Comparison of ENCODE assay signal across 26 cellular contexts in the genomic region with DNA sequence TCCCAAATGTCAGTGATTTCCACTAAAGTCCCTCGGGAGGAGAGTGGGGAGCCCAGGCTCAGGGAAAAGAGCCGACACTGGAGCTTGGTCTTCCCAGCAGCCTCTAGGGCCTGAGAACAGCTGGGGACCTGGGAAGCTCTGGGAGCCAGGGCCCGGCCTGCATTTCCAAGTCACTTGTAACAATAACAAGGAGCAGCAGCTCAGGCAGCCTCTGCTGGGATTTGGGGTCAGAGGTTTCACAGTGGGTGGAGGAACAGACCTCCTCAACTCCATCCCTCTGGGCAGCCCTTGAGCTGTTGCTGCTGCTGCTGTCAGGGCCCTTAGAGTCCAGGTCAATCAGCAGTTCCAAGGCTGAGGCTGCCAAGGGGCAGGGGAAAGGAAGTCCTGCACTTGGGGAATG. TPM values are rescaled to one million over a fixed set of nuclear protein-coding genes. Genes with fewer than 3 reads are reported as not detected.
DNase-seq lines count a peak whose midpoint lies in the region; ATAC-seq and TF ChIP-seq lines count a peak whose summit lies in the region.
"Had no signal": no experiment of that assay in that cellular context is flagged by ENCODE, and none has a peak within 500 bp of the region (broad histone marks: within the 10 kb centered on the region; RNA-seq: fewer than 3 reads in every experiment).

No MANE protein-coding gene starts in this region.

- no peak overlapping the region for H3K9ac ChIP-seq in liver (ENCODE audit: low read depth in 1 of 2, low read length in 2 of 2)

- H3K36me3 ChIP-seq in liver (ENCODE audit: control insufficient read depth in 4 of 4, insufficient read depth in 3 of 4, low read depth in 1 of 4, low read length in 3 of 4) = no peaks in the 10 kb centered on the region
- no peaks in the 10 kb centered on the region for H3K36me3 ChIP-seq in right lobe of liver
- no peaks in the 10 kb centered on the region for H3K36me3 ChIP-seq in heart right ventricle
- no peaks in the 10 kb centered on the region for H3K36me3 ChIP-seq in uterus
- H3K36me3 ChIP-seq: ascending aorta had no signal

- intact Hi-C loops in right lobe of liver (cut with DNase I) (no loop called here), heart right ventricle (cut with DNase I) (no loop called here), uterus (cut with DNase I; ENCODE audit: low total_unique reads) (no loop called here)

- H3K4me3 ChIP-seq in liver (ENCODE audit: low read depth in 1 of 3, low read length in 3 of 3) (no peak overlapping the region), right lobe of liver (no peak overlapping the region), heart right ventricle (no peak overlapping the region), uterus (no peak overlapping the region)
- H3K4me3 ChIP-seq: A549, ascending aorta, GM12878, smooth muscle cell had no signal

- no peak overlapping the region for H3K27ac ChIP-seq in liver (ENCODE audit: low read depth in 1 of 2, low read length in 2 of 2)
- H3K27ac ChIP-seq in right lobe of liver = no peak overlapping the region
- no peak overlapping the region for H3K27ac ChIP-seq in heart right ventricle
- H3K27ac ChIP-seq in uterus = peak overlapping the region in 1 of 2 donors; percentile 9
- H3K27ac ChIP-seq: A549, ascending aorta had no signal

- DNase-seq in right lobe of liver = no peak
- peak; percentile 58 to 65 for DNase-seq in heart right ventricle
- DNase-seq in mucosa of gallbladder (ENCODE audit: low spot score) = peak; percentile 15
- DNase-seq in uterus = peak; percentile 30 to 31
- no peak for DNase-seq in stimulated activated CD4-positive, alpha-beta T cell treated with anti-CD3 and anti-CD28 coated beads, Interleukin-2, amount 100 ng/mL, for 24 hours
- DNase-seq in NOMO-1 treated with dmso at 0.1 percent for 144 hours (lab: John Stamatoyannopoulos, UW; ENCODE audit: unreplicated experiment) = no peak
- DNase-seq: activated CD4-positive, CD25-positive, alpha-beta regulatory T cell; activated CD8-positive, alpha-beta T cell treated with anti-CD3 and anti-CD28 coated beads for 36 hours; activated naive CD4-positive, alpha-beta T cell treated with anti-CD3 and anti-CD28 coated beads, Interleukin-2, amount 50 U/mL, for 16 hours; activated T-cell treated with anti-CD3 and anti-CD28 coated beads, Interleukin-2, amount 50 U/mL, for 24 hours; CD4-positive, CD25-positive, alpha-beta regulatory T cell; DMS 273 treated with DMSO at 0.1 percent for 48 hours; endodermal cell; H9; kidney glomerular epithelial cell; NCI-H146; NCI-H226; stimulated activated CD8-positive, alpha-beta memory T cell treated with anti-CD3 and anti-CD28 coated beads, Interleukin-4, amount 100 ng/mL, for 48 hours; T-helper 9 cell had no signal

- TF ChIP-seq RAD21 in liver (IDR thresholded peaks at IDR 0.05) = no peak

- WGBS in liver = 79% methylated on average over 3 of the region's 3 CpGs
- WGBS in right lobe of liver (ENCODE audit: insufficient coverage, low coverage, low lambda C conversion rate, missing lambda C conversion rate) = 48% methylated on average over 2 of the region's 3 CpGs
- 44 to 47% methylated on average over 3 of the region's 3 CpGs for WGBS in heart right ventricle, 2 donors

- H3K4me1 ChIP-seq in liver (ENCODE audit: control insufficient read depth in 4 of 4, insufficient read depth in 4 of 4, low read length in 3 of 4) = peaks cover 0 to 4% (median 0%) of the 10 kb centered on the region in 4 donors
- no peaks in the 10 kb centered on the region for H3K4me1 ChIP-seq in right lobe of liver
- peaks cover 0 to 12% (median 0%) of the 10 kb centered on the region in 9 donors for H3K4me1 ChIP-seq in heart right ventricle
- no peaks in the 10 kb centered on the region for H3K4me1 ChIP-seq in uterus
- H3K4me1 ChIP-seq: A549, ascending aorta had no signal

- no peak for TF ChIP-seq POLR2A in right lobe of liver (IDR thresholded peaks at IDR 0.05)
- TF ChIP-seq POLR2A in uterus (IDR thresholded peaks at IDR 0.05) = no peak

- no peaks in the 10 kb centered on the region for H3K9me3 ChIP-seq in liver (ENCODE audit: control insufficient read depth in 4 of 4, low read length in 3 of 4)
- H3K9me3 ChIP-seq in right lobe of liver = no peaks in the 10 kb centered on the region
- H3K9me3 ChIP-seq in heart right ventricle = no peaks in the 10 kb centered on the region
- H3K9me3 ChIP-seq in uterus = no peaks in the 10 kb centered on the region
- H3K9me3 ChIP-seq: A549, ascending aorta had no signal

- H3K27me3 ChIP-seq in liver (ENCODE audit: control insufficient read depth in 4 of 4, insufficient read depth in 4 of 4, low read length in 3 of 4) (no peaks in the 10 kb centered on the region), right lobe of liver (no peaks in the 10 kb centered on the region), heart right ventricle (peaks cover 0 to 6% (median 0%) of the 10 kb centered on the region in 7 donors), uterus (no peaks in the 10 kb centered on the region)
- H3K27me3 ChIP-seq: ascending aorta had no signal

- ATAC-seq in right lobe of liver = no peak
- peak; percentile 62 to 90 (median 81) for ATAC-seq in heart right ventricle
- ATAC-seq in GM21360 (IDR thresholded peaks at IDR 0.05; ENCODE audit: unreplicated experiment) = no peak
- ATAC-seq: A549; activated CD8-positive, alpha-beta T cell treated with anti-CD3 and anti-CD28 coated beads for 36 hours; GM12878; HepG2 had no signal

- TF ChIP-seq CTCF in liver (IDR thresholded peaks at IDR 0.05; ENCODE audit: low read depth, low read length, missing input control) (no peak), right lobe of liver (IDR thresholded peaks at IDR 0.05) (no peak), heart right ventricle (IDR thresholded peaks at IDR 0.05) (no peak), uterus (IDR thresholded peaks at IDR 0.05) (no peak)

TF ChIP-seq in liver, 16 proteins besides CTCF, POLR2A, EP300 and RAD21:
- TF ChIP-seq FOXA2 (IDR thresholded peaks at IDR 0.05) (no peak), RXRA (IDR thresholded peaks at IDR 0.05) (no peak), NR2F2 (IDR thresholded peaks at IDR 0.05) (peak; percentile 58), HNF4A (conservative IDR thresholded peaks at IDR 0.05) (no peak), JUND (IDR thresholded peaks at IDR 0.05) (no peak), GABPA (IDR thresholded peaks at IDR 0.05 in 1 of 2, conservative IDR thresholded peaks at IDR 0.05 in 1 of 2) (no peak)
- TF ChIP-seq, protein P1, sequence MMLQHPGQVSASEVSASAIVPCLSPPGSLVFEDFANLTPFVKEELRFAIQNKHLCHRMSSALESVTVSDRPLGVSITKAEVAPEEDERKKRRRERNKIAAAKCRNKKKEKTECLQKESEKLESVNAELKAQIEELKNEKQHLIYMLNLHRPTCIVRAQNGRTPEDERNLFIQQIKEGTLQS (IDR thresholded peaks at IDR 0.05) = no peak

RNA-seq across cellular contexts. Expression of gene STARD8, which starts 11.1 kb away (rescaled TPM):
- 10 to 100 TPM in 1 of 2 donors, 1 to 10 TPM in 1; 9.8 to 10.7 TPM for total RNA-seq in liver
- 1 to 10 TPM; 1.8 to 6.9 TPM for polyA plus RNA-seq in liver
- total RNA-seq in right lobe of liver = 10 to 100 TPM in 1 of 6 experiments, 1 to 10 TPM in 5; 6.6 to 11.5 (median 7.6) TPM
- 10 to 100 TPM in 2 of 10 donors, 1 to 10 TPM in 8; 5.2 to 11.7 (median 8.0) TPM for total RNA-seq in heart right ventricle
- polyA plus RNA-seq in heart right ventricle = 1 to 10 TPM; 4.7 to 7.4 TPM
- 6.1 TPM for total RNA-seq in mucosa of gallbladder
- total RNA-seq in uterus = 10 to 100 TPM; 10.9 to 25.4 (median 17.2) TPM

Comparison
In these comparisons a context has a peak if more than half of its experiments do, and no peak if none do; other contexts are left out.
1. ATAC-seq: peak in heart right ventricle (8 of 8); none in right lobe of liver (0 of 4) and GM21360 (single experiment).
2. DNase-seq: peak in heart right ventricle (2 of 2), mucosa of gallbladder (single experiment) and uterus (2 of 2); none in right lobe of liver (0 of 3), stimulated activated CD4-positive, alpha-beta T cell treated with anti-CD3 and anti-CD28 coated beads, Interleukin-2, amount 100 ng/mL, for 24 hours (0 of 2) and NOMO-1 treated with dmso at 0.1 percent for 144 hours (single experiment).